In the genomic region with DNA sequence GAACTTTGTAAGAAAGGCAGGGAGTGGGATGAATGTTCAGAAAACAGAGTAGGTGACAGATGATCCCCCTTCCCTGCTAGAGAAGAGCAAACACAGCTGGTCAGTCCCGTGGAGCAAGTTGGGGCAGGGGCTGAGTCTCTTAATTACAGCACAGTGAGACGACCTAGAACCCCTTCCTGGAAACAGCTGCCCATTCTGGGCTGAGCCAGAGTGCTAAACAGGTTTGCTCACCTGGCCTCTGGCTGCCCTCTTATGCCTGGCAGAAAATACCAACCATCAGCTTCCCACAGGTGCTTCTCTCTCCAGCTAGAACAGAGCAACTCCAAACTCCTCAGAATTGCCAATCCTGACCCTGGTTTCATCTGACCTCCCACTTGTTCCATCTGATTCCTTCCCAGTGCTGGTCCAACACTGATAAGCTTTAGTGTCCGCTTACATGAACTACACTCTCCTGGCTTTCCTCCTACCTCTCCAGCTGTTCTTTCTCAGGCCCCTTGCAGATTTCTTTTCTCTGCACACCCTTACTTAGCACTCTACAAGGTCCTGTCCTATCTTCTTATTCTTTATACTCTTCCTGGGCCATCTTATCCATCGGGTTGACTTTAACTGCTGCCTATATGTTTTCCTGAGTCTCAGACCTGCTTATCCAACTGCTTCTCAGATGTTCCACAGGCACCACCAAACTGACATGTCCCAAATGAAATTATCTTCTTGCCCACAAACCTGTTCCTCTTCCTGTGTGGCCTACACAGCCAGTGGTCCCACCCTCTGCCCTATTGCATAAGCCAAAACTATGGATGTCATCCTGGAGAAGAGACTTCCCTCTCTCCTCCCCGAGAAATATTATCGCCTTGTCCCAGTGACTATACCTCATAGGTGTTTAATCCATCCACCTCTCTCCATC, we compare ENCODE assay signal across 1 cellular context.
TF ChIP-seq lines count a peak whose summit lies in the region.

No MANE protein-coding gene starts in this region.

TF ChIP-seq in HepG2, 621 proteins besides CTCF, POLR2A, EP300 and RAD21:
- no peak for TF ChIP-seq ATF7-NPFF (CRISPR knock-in tag; IDR thresholded peaks at IDR 0.05; ENCODE audit: low read depth)
- TF ChIP-seq, protein P1, sequence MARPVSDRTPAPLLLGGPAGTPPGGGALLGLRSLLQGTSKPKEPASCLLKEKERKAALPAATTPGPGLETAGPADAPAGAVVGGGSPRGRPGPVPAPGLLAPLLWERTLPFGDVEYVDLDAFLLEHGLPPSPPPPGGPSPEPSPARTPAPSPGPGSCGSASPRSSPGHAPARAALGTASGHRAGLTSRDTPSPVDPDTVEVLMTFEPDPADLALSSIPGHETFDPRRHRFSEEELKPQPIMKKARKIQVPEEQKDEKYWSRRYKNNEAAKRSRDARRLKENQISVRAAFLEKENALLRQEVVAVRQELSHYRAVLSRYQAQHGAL (CRISPR knock-in tag; IDR thresholded peaks at IDR 0.05; ENCODE audit: not compliant biosample characterization), result no peak
- no peak for TF ChIP-seq TAF15 (IDR thresholded peaks at IDR 0.05; ENCODE audit: low read depth, low read length, poor library complexity, severe bottlenecking)
- TF ChIP-seq GABPA (IDR thresholded peaks at IDR 0.05; ENCODE audit: low read depth, low read length), result no peak
- TF ChIP-seq GABPA (CRISPR knock-in tag; IDR thresholded peaks at IDR 0.05; ENCODE audit: low read depth), result no peak
- TF ChIP-seq, protein P2, sequence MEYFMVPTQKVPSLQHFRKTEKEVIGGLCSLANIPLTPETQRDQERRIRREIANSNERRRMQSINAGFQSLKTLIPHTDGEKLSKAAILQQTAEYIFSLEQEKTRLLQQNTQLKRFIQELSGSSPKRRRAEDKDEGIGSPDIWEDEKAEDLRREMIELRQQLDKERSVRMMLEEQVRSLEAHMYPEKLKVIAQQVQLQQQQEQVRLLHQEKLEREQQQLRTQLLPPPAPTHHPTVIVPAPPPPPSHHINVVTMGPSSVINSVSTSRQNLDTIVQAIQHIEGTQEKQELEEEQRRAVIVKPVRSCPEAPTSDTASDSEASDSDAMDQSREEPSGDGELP (IDR thresholded peaks at IDR 0.05; ENCODE audit: borderline replicate concordance, low read depth), result peak; percentile 3; the same call in 1 of the 2 replicates
- TF ChIP-seq FOXA1 (IDR thresholded peaks at IDR 0.05), result no peak
- no peak for TF ChIP-seq FOXA1 (CRISPR knock-in tag; IDR thresholded peaks at IDR 0.05)
- TF ChIP-seq, protein P3, sequence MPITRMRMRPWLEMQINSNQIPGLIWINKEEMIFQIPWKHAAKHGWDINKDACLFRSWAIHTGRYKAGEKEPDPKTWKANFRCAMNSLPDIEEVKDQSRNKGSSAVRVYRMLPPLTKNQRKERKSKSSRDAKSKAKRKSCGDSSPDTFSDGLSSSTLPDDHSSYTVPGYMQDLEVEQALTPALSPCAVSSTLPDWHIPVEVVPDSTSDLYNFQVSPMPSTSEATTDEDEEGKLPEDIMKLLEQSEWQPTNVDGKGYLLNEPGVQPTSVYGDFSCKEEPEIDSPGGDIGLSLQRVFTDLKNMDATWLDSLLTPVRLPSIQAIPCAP (CRISPR knock-in tag; IDR thresholded peaks at IDR 0.05; ENCODE audit: low read depth), result no peak
- no peak for TF ChIP-seq ZNF652 (CRISPR knock-in tag; IDR thresholded peaks at IDR 0.05; ENCODE audit: borderline replicate concordance, low read depth)
- TF ChIP-seq, protein P4, sequence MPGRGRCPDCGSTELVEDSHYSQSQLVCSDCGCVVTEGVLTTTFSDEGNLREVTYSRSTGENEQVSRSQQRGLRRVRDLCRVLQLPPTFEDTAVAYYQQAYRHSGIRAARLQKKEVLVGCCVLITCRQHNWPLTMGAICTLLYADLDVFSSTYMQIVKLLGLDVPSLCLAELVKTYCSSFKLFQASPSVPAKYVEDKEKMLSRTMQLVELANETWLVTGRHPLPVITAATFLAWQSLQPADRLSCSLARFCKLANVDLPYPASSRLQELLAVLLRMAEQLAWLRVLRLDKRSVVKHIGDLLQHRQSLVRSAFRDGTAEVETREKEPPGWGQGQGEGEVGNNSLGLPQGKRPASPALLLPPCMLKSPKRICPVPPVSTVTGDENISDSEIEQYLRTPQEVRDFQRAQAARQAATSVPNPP (CRISPR knock-in tag; IDR thresholded peaks at IDR 0.05), result no peak
- TF ChIP-seq YEATS4 (CRISPR knock-in tag; IDR thresholded peaks at IDR 0.05; ENCODE audit: borderline replicate concordance), result peak; percentile 21; the same call in 1 of the 2 replicates
- TF ChIP-seq, protein P5, sequence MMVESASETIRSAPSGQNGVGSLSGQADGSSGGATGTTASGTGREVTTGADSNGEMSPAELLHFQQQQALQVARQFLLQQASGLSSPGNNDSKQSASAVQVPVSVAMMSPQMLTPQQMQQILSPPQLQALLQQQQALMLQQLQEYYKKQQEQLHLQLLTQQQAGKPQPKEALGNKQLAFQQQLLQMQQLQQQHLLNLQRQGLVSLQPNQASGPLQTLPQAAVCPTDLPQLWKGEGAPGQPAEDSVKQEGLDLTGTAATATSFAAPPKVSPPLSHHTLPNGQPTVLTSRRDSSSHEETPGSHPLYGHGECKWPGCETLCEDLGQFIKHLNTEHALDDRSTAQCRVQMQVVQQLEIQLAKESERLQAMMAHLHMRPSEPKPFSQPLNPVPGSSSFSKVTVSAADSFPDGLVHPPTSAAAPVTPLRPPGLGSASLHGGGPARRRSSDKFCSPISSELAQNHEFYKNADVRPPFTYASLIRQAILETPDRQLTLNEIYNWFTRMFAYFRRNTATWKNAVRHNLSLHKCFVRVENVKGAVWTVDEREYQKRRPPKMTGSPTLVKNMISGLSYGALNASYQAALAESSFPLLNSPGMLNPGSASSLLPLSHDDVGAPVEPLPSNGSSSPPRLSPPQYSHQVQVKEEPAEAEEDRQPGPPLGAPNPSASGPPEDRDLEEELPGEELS (CRISPR knock-in tag; IDR thresholded peaks at IDR 0.05), result no peak
- TF ChIP-seq, protein P6, sequence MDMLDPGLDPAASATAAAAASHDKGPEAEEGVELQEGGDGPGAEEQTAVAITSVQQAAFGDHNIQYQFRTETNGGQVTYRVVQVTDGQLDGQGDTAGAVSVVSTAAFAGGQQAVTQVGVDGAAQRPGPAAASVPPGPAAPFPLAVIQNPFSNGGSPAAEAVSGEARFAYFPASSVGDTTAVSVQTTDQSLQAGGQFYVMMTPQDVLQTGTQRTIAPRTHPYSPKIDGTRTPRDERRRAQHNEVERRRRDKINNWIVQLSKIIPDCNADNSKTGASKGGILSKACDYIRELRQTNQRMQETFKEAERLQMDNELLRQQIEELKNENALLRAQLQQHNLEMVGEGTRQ (IDR thresholded peaks at IDR 0.05; ENCODE audit: low read depth, low read length), result no peak
- TF ChIP-seq, protein P6 (CRISPR knock-in tag; IDR thresholded peaks at IDR 0.05; ENCODE audit: borderline replicate concordance), result no peak
- no peak for TF ChIP-seq SIX4 (CRISPR knock-in tag; IDR thresholded peaks at IDR 0.05)
- peak; percentile 92; the same call in 1 of the 2 replicates for TF ChIP-seq ZNF337 (CRISPR knock-in tag; IDR thresholded peaks at IDR 0.05; ENCODE audit: borderline replicate concordance, low read depth)
- TF ChIP-seq, protein P7, sequence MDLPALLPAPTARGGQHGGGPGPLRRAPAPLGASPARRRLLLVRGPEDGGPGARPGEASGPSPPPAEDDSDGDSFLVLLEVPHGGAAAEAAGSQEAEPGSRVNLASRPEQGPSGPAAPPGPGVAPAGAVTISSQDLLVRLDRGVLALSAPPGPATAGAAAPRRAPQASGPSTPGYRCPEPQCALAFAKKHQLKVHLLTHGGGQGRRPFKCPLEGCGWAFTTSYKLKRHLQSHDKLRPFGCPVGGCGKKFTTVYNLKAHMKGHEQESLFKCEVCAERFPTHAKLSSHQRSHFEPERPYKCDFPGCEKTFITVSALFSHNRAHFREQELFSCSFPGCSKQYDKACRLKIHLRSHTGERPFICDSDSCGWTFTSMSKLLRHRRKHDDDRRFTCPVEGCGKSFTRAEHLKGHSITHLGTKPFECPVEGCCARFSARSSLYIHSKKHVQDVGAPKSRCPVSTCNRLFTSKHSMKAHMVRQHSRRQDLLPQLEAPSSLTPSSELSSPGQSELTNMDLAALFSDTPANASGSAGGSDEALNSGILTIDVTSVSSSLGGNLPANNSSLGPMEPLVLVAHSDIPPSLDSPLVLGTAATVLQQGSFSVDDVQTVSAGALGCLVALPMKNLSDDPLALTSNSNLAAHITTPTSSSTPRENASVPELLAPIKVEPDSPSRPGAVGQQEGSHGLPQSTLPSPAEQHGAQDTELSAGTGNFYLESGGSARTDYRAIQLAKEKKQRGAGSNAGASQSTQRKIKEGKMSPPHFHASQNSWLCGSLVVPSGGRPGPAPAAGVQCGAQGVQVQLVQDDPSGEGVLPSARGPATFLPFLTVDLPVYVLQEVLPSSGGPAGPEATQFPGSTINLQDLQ (CRISPR knock-in tag; IDR thresholded peaks at IDR 0.05), result no peak
- TF ChIP-seq ZNF224 (CRISPR knock-in tag; IDR thresholded peaks at IDR 0.05), result no peak
- TF ChIP-seq, protein P8, sequence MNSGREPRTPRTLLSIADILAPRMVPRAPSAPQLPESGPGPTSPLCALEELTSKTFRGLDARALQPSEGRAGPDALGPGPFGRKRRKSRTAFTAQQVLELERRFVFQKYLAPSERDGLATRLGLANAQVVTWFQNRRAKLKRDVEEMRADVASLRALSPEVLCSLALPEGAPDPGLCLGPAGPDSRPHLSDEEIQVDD (CRISPR knock-in tag; IDR thresholded peaks at IDR 0.05; ENCODE audit: borderline replicate concordance), result no peak
- no peak for TF ChIP-seq ZNF432 (CRISPR knock-in tag; IDR thresholded peaks at IDR 0.05; ENCODE audit: borderline replicate concordance)
- no peak for TF ChIP-seq MXI1 (IDR thresholded peaks at IDR 0.05; ENCODE audit: borderline replicate concordance, low read depth, low read length)
- no peak for TF ChIP-seq AGO1 (IDR thresholded peaks at IDR 0.05; ENCODE audit: low read depth, low read length, poor library complexity, severe bottlenecking)
- TF ChIP-seq ZNF451 (CRISPR knock-in tag; IDR thresholded peaks at IDR 0.05), result 0 out of 2 replicates have a peak, but pooled peaks have one; percentile 14
- no peak for TF ChIP-seq CEBPG (CRISPR knock-in tag; IDR thresholded peaks at IDR 0.05)
- no peak for TF ChIP-seq MATR3 (CRISPR knock-in tag; IDR thresholded peaks at IDR 0.05)
- peak; percentile 12; the same call in 1 of the 2 replicates for TF ChIP-seq POGZ (CRISPR knock-in tag; IDR thresholded peaks at IDR 0.05)
- no peak for TF ChIP-seq HNRNPK (IDR thresholded peaks at IDR 0.05; ENCODE audit: low read depth, low read length, poor library complexity, severe bottlenecking)
- TF ChIP-seq ADNP (CRISPR knock-in tag; IDR thresholded peaks at IDR 0.05), result 0 out of 2 replicates have a peak, but pooled peaks have one; percentile 44
- TF ChIP-seq, protein P9, sequence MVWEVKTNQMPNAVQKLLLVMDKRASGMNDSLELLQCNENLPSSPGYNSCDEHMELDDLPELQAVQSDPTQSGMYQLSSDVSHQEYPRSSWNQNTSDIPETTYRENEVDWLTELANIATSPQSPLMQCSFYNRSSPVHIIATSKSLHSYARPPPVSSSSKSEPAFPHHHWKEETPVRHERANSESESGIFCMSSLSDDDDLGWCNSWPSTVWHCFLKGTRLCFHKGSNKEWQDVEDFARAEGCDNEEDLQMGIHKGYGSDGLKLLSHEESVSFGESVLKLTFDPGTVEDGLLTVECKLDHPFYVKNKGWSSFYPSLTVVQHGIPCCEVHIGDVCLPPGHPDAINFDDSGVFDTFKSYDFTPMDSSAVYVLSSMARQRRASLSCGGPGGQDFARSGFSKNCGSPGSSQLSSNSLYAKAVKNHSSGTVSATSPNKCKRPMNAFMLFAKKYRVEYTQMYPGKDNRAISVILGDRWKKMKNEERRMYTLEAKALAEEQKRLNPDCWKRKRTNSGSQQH (CRISPR knock-in tag; IDR thresholded peaks at IDR 0.05; ENCODE audit: low read depth), result no peak
- no peak for TF ChIP-seq PHF5A (CRISPR knock-in tag; IDR thresholded peaks at IDR 0.05; ENCODE audit: low read depth, unreplicated experiment)
- 0 out of 2 replicates have a peak, but pooled peaks have one; percentile 2 for TF ChIP-seq SALL1 (CRISPR knock-in tag; IDR thresholded peaks at IDR 0.05)
- TF ChIP-seq, protein P10, sequence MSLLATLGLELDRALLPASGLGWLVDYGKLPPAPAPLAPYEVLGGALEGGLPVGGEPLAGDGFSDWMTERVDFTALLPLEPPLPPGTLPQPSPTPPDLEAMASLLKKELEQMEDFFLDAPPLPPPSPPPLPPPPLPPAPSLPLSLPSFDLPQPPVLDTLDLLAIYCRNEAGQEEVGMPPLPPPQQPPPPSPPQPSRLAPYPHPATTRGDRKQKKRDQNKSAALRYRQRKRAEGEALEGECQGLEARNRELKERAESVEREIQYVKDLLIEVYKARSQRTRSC (CRISPR knock-in tag; IDR thresholded peaks at IDR 0.05; ENCODE audit: low read depth), result no peak
TF ChIP-seq in HepG2: peak in this region for 7.
